15 cellular contexts compared by ENCODE assay signal in genomic region chr12:54231236-54231635, GRCh38. TPM values are rescaled to one million over a fixed set of nuclear protein-coding genes. Genes with fewer than 3 reads are reported as not detected.
DNase-seq lines count a peak whose midpoint lies in the region; ATAC-seq and TF ChIP-seq lines count a peak whose summit lies in the region.
"Had no signal": no experiment of that assay in that cellular context is flagged by ENCODE, and none has a peak within 500 bp of the region (broad histone marks: within the 10 kb centered on the region; RNA-seq: fewer than 3 reads in every experiment).

No MANE protein-coding gene starts in this region.

- H2AK9ac ChIP-seq in IMR-90 (replicated peaks; ENCODE audit: low read depth, low read length, poor library complexity), result no peak overlapping the region

- no TSS peak for BruUV-seq in IMR-90 (replicated peaks; lab: Mats Ljungman, UMichigan)

- H4K20me1 ChIP-seq in IMR-90 (ENCODE audit: insufficient read depth, low read length), result no peaks in the 10 kb centered on the region

- no peak overlapping the region for H4K8ac ChIP-seq in IMR-90 (ENCODE audit: low read depth in 2 of 2, low read length in 2 of 2)

- H2BK120ac ChIP-seq in IMR-90 (ENCODE audit: low read depth, low read length), result no peak overlapping the region

- H2AK5ac ChIP-seq in IMR-90 (ENCODE audit: low read depth, low read length), result peak overlapping the region; percentile 31

- peaks cover 8% of the 10 kb centered on the region for H3K9me1 ChIP-seq in IMR-90 (ENCODE audit: insufficient read depth, low read length)

- H3K14ac ChIP-seq in IMR-90 (replicated peaks; ENCODE audit: low read depth, low read length), result no peak overlapping the region

- CTCF ChIA-PET in IMR-90 (lab: Yijun Ruan, JAX), result no interaction called here

- no peaks in the 10 kb centered on the region for H3K9me3 ChIP-seq in IMR-90 (ENCODE audit: control insufficient read depth, insufficient read depth, low read length)

- H2BK5ac ChIP-seq in IMR-90 (ENCODE audit: low read depth, low read length, poor library complexity, severe bottlenecking), result no peak overlapping the region

- no peak overlapping the region for H3K23ac ChIP-seq in IMR-90 (ENCODE audit: low read depth, low read length)

- H3K4me3 ChIP-seq in IMR-90 (ENCODE audit: insufficient read depth, low read depth, low read length), result no peak overlapping the region

- TF ChIP-seq CTCF in C4-2B (conservative IDR thresholded peaks at IDR 0.05), result no peak
- no peak for TF ChIP-seq CTCF in IMR-90 (conservative IDR thresholded peaks at IDR 0.05; ENCODE audit: low read depth, low read length)

- no peak overlapping the region for H3K4me2 ChIP-seq in IMR-90 (ENCODE audit: low read depth, low read length)

- no peak overlapping the region for H2AFZ ChIP-seq in IMR-90 (replicated peaks; ENCODE audit: low read length, poor library complexity)

- H3K27ac ChIP-seq in C4-2B (peak overlapping the region; percentile 39; the same call in 1 of the 2 replicates), IMR-90 (ENCODE audit: insufficient read depth, low read length) (peak overlapping the region; percentile 11; the same call in 1 of the 2 replicates)

- H3K36me3 ChIP-seq in IMR-90 (ENCODE audit: control insufficient read depth, insufficient read depth, low read length), result no peaks in the 10 kb centered on the region

- ATAC-seq in IMR-90 (ENCODE audit: low read depth), result no peak
- ATAC-seq in HG02798 (IDR thresholded peaks at IDR 0.05; ENCODE audit: poor library complexity, unreplicated experiment), result no peak
- ATAC-seq: CD8-positive, alpha-beta T cell; Panc1 had no signal

- H4K5ac ChIP-seq in IMR-90 (ENCODE audit: low read depth, low read length), result no peak overlapping the region

- no peak overlapping the region for H3K18ac ChIP-seq in IMR-90 (ENCODE audit: low read depth, low read length)

- H3K79me1 ChIP-seq in IMR-90 (ENCODE audit: low read depth in 1 of 2, low read length in 2 of 2), result peaks cover 10 to 14% of the 10 kb centered on the region in 2 experiments; a peak in 3 of 4 replicates

- no peak for DNase-seq in IMR-90
- DNase-seq in cerebellar nuclear complex (lab: John Stamatoyannopoulos, UW), result peak; percentile 24 to 66
- peak; percentile 80 for DNase-seq in renal cortical epithelial cell (ENCODE audit: low read depth)
- DNase-seq in H4 (ENCODE audit: low spot score), result no peak
- DNase-seq in retina, result no peak
- DNase-seq: ACHN; CD8-positive, alpha-beta T cell; NCI-H1417; NCI-H1930; NCI-H2171 treated with DMSO at 0.1 percent for 48 hours; NCI-H510A; SHP77 had no signal

- peak overlapping the region; percentile 12; the same call in 1 of the 2 replicates for H3K4ac ChIP-seq in IMR-90 (ENCODE audit: low read depth, low read length)

- POLR2A ChIA-PET in IMR-90 (lab: Charles Lee; ENCODE audit: unreplicated experiment), result no interaction called here

- no peaks in the 10 kb centered on the region for H3K27me3 ChIP-seq in IMR-90 (ENCODE audit: control insufficient read depth, insufficient read depth, low read length)

- H3K4me1 ChIP-seq in IMR-90 (ENCODE audit: control insufficient read depth, insufficient read depth, low read length), result peaks cover 20% of the 10 kb centered on the region

- in situ Hi-C loops in IMR-90 (cut with MboI; ENCODE audit: low sequenced_read_pairs), result no loop called here

- intact Hi-C loops in IMR-90 (cut with micrococcal nuclease), result no loop called here

- H3K9ac ChIP-seq in IMR-90 (ENCODE audit: low read depth, low read length), result no peak overlapping the region

- TF ChIP-seq RAD21 in IMR-90 (IDR thresholded peaks at IDR 0.05; ENCODE audit: low read length), result no peak

- dilution Hi-C loops in IMR-90 (cut with HindIII; ENCODE audit: low sequenced_read_pairs, unreplicated experiment), result no loop called here

- H2BK20ac ChIP-seq in IMR-90 (ENCODE audit: low read depth, low read length), result no peak overlapping the region

- H3K56ac ChIP-seq in IMR-90 (ENCODE audit: extremely low read depth, insufficient read depth, low read length), result no peak overlapping the region

- no peak for TF ChIP-seq POLR2A in IMR-90 (IDR thresholded peaks at IDR 0.05; ENCODE audit: low read depth, low read length)

- 0 out of 3 replicates have a peak overlapping the region, but pooled peaks have one; percentile 17 for H2BK15ac ChIP-seq in IMR-90 (ENCODE audit: low read depth, low read length)

- H4K91ac ChIP-seq in IMR-90 (ENCODE audit: insufficient read depth, low read depth, low read length), result no peak overlapping the region

- no CpG with 5 or more reads among the region's 3 CpGs for WGBS in IMR-90 (ENCODE audit: extremely low coverage in 2 of 2, insufficient read length in 1 of 2), 2 experiments

TF ChIP-seq in IMR-90, 13 proteins besides CTCF, POLR2A, EP300 and RAD21:
- TF ChIP-seq SMC3 (IDR thresholded peaks at IDR 0.05; ENCODE audit: low read depth, low read length) (no peak), RFX5 (IDR thresholded peaks at IDR 0.05; ENCODE audit: low read depth, low read length) (no peak), MAZ (IDR thresholded peaks at IDR 0.05; ENCODE audit: borderline replicate concordance, low read depth, low read length) (no peak), NFE2L2 (IDR thresholded peaks at IDR 0.05; ENCODE audit: low read depth, low read length) (no peak), FOS (IDR thresholded peaks at IDR 0.05; ENCODE audit: low read depth, low read length) (no peak), CHD1 (IDR thresholded peaks at IDR 0.05; ENCODE audit: low read depth, low read length) (no peak), USF2 (IDR thresholded peaks at IDR 0.05; ENCODE audit: low read depth, low read length) (no peak), RCOR1 (IDR thresholded peaks at IDR 0.05; ENCODE audit: insufficient replicate concordance, low read length) (no peak), MAFK (IDR thresholded peaks at IDR 0.05; ENCODE audit: low read depth, low read length) (no peak), MXI1 (IDR thresholded peaks at IDR 0.05; ENCODE audit: borderline replicate concordance, low read depth, low read length) (no peak)
- TF ChIP-seq, protein P1, sequence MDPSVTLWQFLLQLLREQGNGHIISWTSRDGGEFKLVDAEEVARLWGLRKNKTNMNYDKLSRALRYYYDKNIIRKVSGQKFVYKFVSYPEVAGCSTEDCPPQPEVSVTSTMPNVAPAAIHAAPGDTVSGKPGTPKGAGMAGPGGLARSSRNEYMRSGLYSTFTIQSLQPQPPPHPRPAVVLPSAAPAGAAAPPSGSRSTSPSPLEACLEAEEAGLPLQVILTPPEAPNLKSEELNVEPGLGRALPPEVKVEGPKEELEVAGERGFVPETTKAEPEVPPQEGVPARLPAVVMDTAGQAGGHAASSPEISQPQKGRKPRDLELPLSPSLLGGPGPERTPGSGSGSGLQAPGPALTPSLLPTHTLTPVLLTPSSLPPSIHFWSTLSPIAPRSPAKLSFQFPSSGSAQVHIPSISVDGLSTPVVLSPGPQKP (IDR thresholded peaks at IDR 0.05; ENCODE audit: borderline replicate concordance, low read depth, low read length), result no peak

RNA-seq across cellular contexts. Expression of gene SMUG1, which starts 42.5 kb away (rescaled TPM):
- total RNA-seq in IMR-90 (2012; rRNA removed), result 25.8 and 45.2 TPM in 2 replicates
- polyA plus RNA-seq in IMR-90 (2012; rRNA removed), result 36.3 and 37.3 TPM in 2 replicates
- 26.8 and 48.8 TPM in 2 replicates for polyA plus RNA-seq in IMR-90 (2012; cell fraction: cytosol; rRNA removed)
- polyA plus RNA-seq in IMR-90 (2012; cell fraction: nucleus; rRNA removed; ENCODE audit: low replicate concordance), result 36.2 and 50.9 TPM in 2 replicates
- 22.3 and 41.0 TPM in 2 replicates for total RNA-seq in renal cortical epithelial cell
- 28.1 and 33.8 TPM in 2 replicates for total RNA-seq in H4 (2014; rRNA removed; shearing (Covaris generic))

RNA-seq across cellular contexts. Expression of gene CBX5, which starts 48.7 kb away (rescaled TPM):
- 40.9 and 66.9 TPM in 2 replicates for total RNA-seq in IMR-90 (2012; rRNA removed)
- 15.3 and 18.0 TPM in 2 replicates for polyA plus RNA-seq in IMR-90 (2012; rRNA removed)
- polyA plus RNA-seq in IMR-90 (2012; cell fraction: cytosol; rRNA removed), result 3.8 and 5.5 TPM in 2 replicates
- 2.4 and 10.2 TPM in 2 replicates for polyA plus RNA-seq in IMR-90 (2012; cell fraction: nucleus; rRNA removed; ENCODE audit: low replicate concordance)
- 35.4 and 97.5 TPM in 2 replicates for total RNA-seq in renal cortical epithelial cell
- total RNA-seq in H4 (2014; rRNA removed; shearing (Covaris generic)), result 32.1 and 45.4 TPM in 2 replicates

RNA-seq across cellular contexts. Expression of gene HNRNPA1, which starts 49.3 kb away (rescaled TPM):
- total RNA-seq in IMR-90 (2012; rRNA removed) (1,291 and 1,409 TPM in 2 replicates), renal cortical epithelial cell (324 and 386 TPM in 2 replicates)
- 631 and 747 TPM in 2 replicates for polyA plus RNA-seq in IMR-90 (2012; rRNA removed)
- polyA plus RNA-seq in IMR-90 (2012; cell fraction: cytosol; rRNA removed), result 536 and 830 TPM in 2 replicates
- 116 and 626 TPM in 2 replicates for polyA plus RNA-seq in IMR-90 (2012; cell fraction: nucleus; rRNA removed; ENCODE audit: low replicate concordance)
- total RNA-seq in H4 (2014; rRNA removed; shearing (Covaris generic)), result 443 and 634 TPM in 2 replicates

Comparison
In these comparisons a context has a peak if more than half of its experiments do, and no peak if none do; other contexts are left out.
1. DNase-seq: peak in cerebellar nuclear complex (2 of 2) and renal cortical epithelial cell (single experiment); none in IMR-90 (single experiment), H4 (single experiment) and retina (single experiment).